In genomic region chr15:42603978-42604377, GRCh38 we compare ENCODE assay signal across 20 cellular contexts.
"Had no signal": no experiment of that assay in that cellular context is flagged by ENCODE, and none has a peak within 500 bp of the region (broad histone marks: within the 10 kb centered on the region; RNA-seq: fewer than 3 reads in every experiment).

No MANE protein-coding gene starts in this region.

- H3K4me1 ChIP-seq: parathyroid adenoma had no signal

- H2AFZ ChIP-seq: parathyroid adenoma had no signal

- H3K27ac Mint-ChIP-seq: activated CD4-positive, alpha-beta T cell treated with anti-CD3 and anti-CD28 coated beads for 36 hours; endodermal cell; memory B cell; stimulated activated naive B cell treated with anti-CD40 and anti-IgM and Interleukin-4, amounts not matched to agents 10 μg/mL and 1 μg/mL and 100 μg/mL, for 72 hours; T-helper 17 cell; WTC11 had no signal

- H3K4me2 ChIP-seq: smooth muscle cell had no signal

- H3K9me3 Mint-ChIP-seq: activated T-cell treated with anti-CD3 and anti-CD28 coated beads, Interleukin-2, amount 50 U/mL, for 4 hours; memory B cell had no signal

- H3K9ac ChIP-seq: parathyroid adenoma had no signal

- ATAC-seq: activated CD4-positive, alpha-beta T cell treated with anti-CD3 and anti-CD28 coated beads for 36 hours; activated T-cell treated with anti-CD3 and anti-CD28 coated beads, Interleukin-2, amount 50 U/mL, for 4 hours; sciatic nerve; stimulated activated naive B cell treated with anti-CD40 and anti-IgM and Interleukin-4, amounts not matched to agents 10 μg/mL and 1 μg/mL and 100 μg/mL, for 72 hours; T-helper 17 cell; upper lobe of right lung; WTC11 had no signal

- DNase-seq: activated CD4-positive, alpha-beta T cell treated with anti-CD3 and anti-CD28 coated beads for 36 hours; activated CD4-positive, alpha-beta T cell treated with anti-CD3 and anti-CD28 coated beads, Interleukin-2, amount 50 U/mL, for 48 hours; activated T-cell treated with anti-CD3 and anti-CD28 coated beads, Interleukin-2, amount 50 U/mL, for 4 hours; aorta; brain microvascular endothelial cell; central memory CD4-positive, alpha-beta T cell; dorsolateral prefrontal cortex; endodermal cell; foreskin fibroblast; stimulated activated CD4-positive, alpha-beta T cell treated with anti-CD3 and anti-CD28 coated beads, Interleukin-4, amount 100 ng/mL, for 24 hours; stimulated activated naive B cell treated with anti-CD40 and anti-IgM and Interleukin-4, amounts not matched to agents 10 μg/mL and 1 μg/mL and 100 μg/mL, for 72 hours; T-helper 17 cell; upper lobe of right lung had no signal

- H3K4me3 Mint-ChIP-seq: activated CD4-positive, alpha-beta T cell treated with anti-CD3 and anti-CD28 coated beads for 36 hours; activated T-cell treated with anti-CD3 and anti-CD28 coated beads, Interleukin-2, amount 50 U/mL, for 4 hours; endodermal cell; memory B cell; stimulated activated naive B cell treated with anti-CD40 and anti-IgM and Interleukin-4, amounts not matched to agents 10 μg/mL and 1 μg/mL and 100 μg/mL, for 72 hours; T-helper 17 cell; WTC11 had no signal

- H3K36me3 ChIP-seq: brain microvascular endothelial cell, neutrophil, upper lobe of right lung had no signal

- H3K9me3 ChIP-seq: neutrophil, upper lobe of right lung had no signal

- H3K79me2 ChIP-seq: parathyroid adenoma had no signal

- H3K27ac ChIP-seq: brain microvascular endothelial cell, dorsolateral prefrontal cortex, epithelial cell of prostate, neutrophil, parathyroid adenoma, upper lobe of right lung had no signal

- H3K27me3 Mint-ChIP-seq: activated CD4-positive, alpha-beta T cell treated with anti-CD3 and anti-CD28 coated beads for 36 hours; memory B cell; stimulated activated naive B cell treated with anti-CD40 and anti-IgM and Interleukin-4, amounts not matched to agents 10 μg/mL and 1 μg/mL and 100 μg/mL, for 72 hours; T-helper 17 cell had no signal

- H3K4me3 ChIP-seq: dorsolateral prefrontal cortex, smooth muscle cell, upper lobe of right lung had no signal

- H3K27me3 ChIP-seq: brain microvascular endothelial cell, dorsolateral prefrontal cortex, upper lobe of right lung had no signal
